ENCODE assay signal across 14 cellular contexts in the genomic region with DNA sequence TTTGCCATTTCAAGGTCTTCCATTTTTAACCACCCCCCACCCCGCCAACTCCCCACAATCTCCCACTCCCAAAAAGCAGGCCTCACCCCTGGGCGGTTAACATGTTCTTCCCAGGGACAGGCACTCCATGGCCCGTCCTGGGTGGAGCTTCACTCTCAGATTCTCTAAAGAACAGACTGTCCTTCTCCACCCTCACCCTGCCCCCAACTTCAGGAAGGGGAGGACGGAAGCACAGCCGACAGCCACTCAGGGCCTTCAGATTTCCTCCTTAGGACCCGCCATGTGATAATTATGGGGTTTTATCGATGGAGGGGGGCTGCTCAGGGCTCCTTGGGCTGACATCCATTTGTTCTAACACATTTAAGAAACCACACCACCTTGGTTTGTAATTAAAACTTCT.
DNase-seq lines count a peak whose midpoint lies in the region; ATAC-seq and TF ChIP-seq lines count a peak whose summit lies in the region.
"Had no signal": no experiment of that assay in that cellular context is flagged by ENCODE, and none has a peak within 500 bp of the region (broad histone marks: within the 10 kb centered on the region; RNA-seq: fewer than 3 reads in every experiment).

No MANE protein-coding gene starts in this region.

- H2AFZ ChIP-seq in GM23248 = no peak overlapping the region

- H3K4me2 ChIP-seq in GM23248 (ENCODE audit: unreplicated experiment) = peak overlapping the region; percentile 75

- H3K9me3 ChIP-seq in GM23248 (ENCODE audit: low read depth) (no peaks in the 10 kb centered on the region), right lobe of liver (no peaks in the 10 kb centered on the region), gastrocnemius medialis (no peaks in the 10 kb centered on the region)
- H3K9me3 ChIP-seq: MG63 had no signal

- H3K4me3 ChIP-seq in GM23248 = peak overlapping the region; percentile 57; the same call in 1 of the 2 replicates
- H3K4me3 ChIP-seq in coronary artery = peak overlapping the region; percentile 59
- no peak overlapping the region for H3K4me3 ChIP-seq in right lobe of liver
- H3K4me3 ChIP-seq in gastrocnemius medialis = peak overlapping the region; percentile 39 to 46 (median 42)
- H3K4me3 ChIP-seq: MG63 had no signal

- H3K4me1 ChIP-seq in GM23248 (ENCODE audit: insufficient read depth) (peaks cover 37% of the 10 kb centered on the region), right lobe of liver (peaks cover 0 to 34% (median 5%) of the 10 kb centered on the region in 4 donors), gastrocnemius medialis (peaks cover 77 to 84% of the 10 kb centered on the region in 2 donors)

- TF ChIP-seq CTCF in coronary artery (IDR thresholded peaks at IDR 0.05) (no peak), right lobe of liver (IDR thresholded peaks at IDR 0.05) (no peak), gastrocnemius medialis (IDR thresholded peaks at IDR 0.05 in 4 of 5, conservative IDR thresholded peaks at IDR 0.05 in 1 of 5) (no peak), GM10266 (IDR thresholded peaks at IDR 0.05; ENCODE audit: control insufficient read depth, insufficient read depth, low read depth, missing control alignments) (no peak)

- DNase-seq in GM23248 = peak; percentile 33
- peak; percentile 90 for DNase-seq in coronary artery (ENCODE audit: low spot score)
- DNase-seq in right lobe of liver = peak in 1 of 3 donors; percentile 45
- DNase-seq in gastrocnemius medialis = peak; percentile 91 to 93
- no peak for DNase-seq in stimulated activated CD4-positive, alpha-beta T cell treated with anti-CD3 and anti-CD28 coated beads, Interleukin-12 subunit alpha, Interleukin-12 subunit beta, amount 100 ng/mL, for 4 hours
- no peak for DNase-seq in GM10266 (ENCODE audit: extremely low spot score)
- no peak for DNase-seq in dedifferentiated amniotic fluid mesenchymal stem cell (ENCODE audit: extremely low spot score)
- DNase-seq in effector CD8-positive, alpha-beta T cell (lab: John Stamatoyannopoulos, UW) = no peak
- DNase-seq: DMS79 treated with DMSO at 0.1 percent for 48 hours; MG63; stimulated activated CD4-positive, alpha-beta T cell treated with anti-CD3 and anti-CD28 coated beads, Interleukin-2, amount 100 ng/mL, for 24 hours; stimulated activated naive CD8-positive, alpha-beta T cell treated with anti-CD3 and anti-CD28 coated beads, Interleukin-15, Interleukin-2, amounts not matched to agents 100 U/mL and 50 U/mL, for 24 hours had no signal

- intact Hi-C loops in right lobe of liver (cut with DNase I) (no loop called here), gastrocnemius medialis (cut with DNase I; ENCODE audit: low total_unique reads) (loop anchor here (5.0 kb wide), 1 partner anchor 154 kb away; no protein-coding TSS in a partner anchor)

- TF ChIP-seq POLR2A in right lobe of liver (IDR thresholded peaks at IDR 0.05) (no peak), gastrocnemius medialis (IDR thresholded peaks at IDR 0.05) (peak; percentile 39 to 51)

- peak overlapping the region; percentile 74 for H3K27ac ChIP-seq in GM23248
- peak overlapping the region; percentile 88 to 96 for H3K27ac ChIP-seq in coronary artery
- no peak overlapping the region for H3K27ac ChIP-seq in right lobe of liver
- H3K27ac ChIP-seq in gastrocnemius medialis = peak overlapping the region; percentile 89 to 99 (median 96)

- H3K36me3 ChIP-seq in GM23248 (ENCODE audit: low read depth) (no peaks in the 10 kb centered on the region), right lobe of liver (no peaks in the 10 kb centered on the region), gastrocnemius medialis (no peaks in the 10 kb centered on the region)
- H3K36me3 ChIP-seq: MG63 had no signal

- peaks cover 42% of the 10 kb centered on the region for H3F3A ChIP-seq in GM23248 (ENCODE audit: insufficient read depth)

- H3K27me3 ChIP-seq in GM23248 (replicated peaks; ENCODE audit: insufficient read depth) = no peaks in the 10 kb centered on the region
- H3K27me3 ChIP-seq in right lobe of liver = no peaks in the 10 kb centered on the region
- H3K27me3 ChIP-seq in gastrocnemius medialis = no peaks in the 10 kb centered on the region
- H3K27me3 ChIP-seq: MG63 had no signal

- no peaks in the 10 kb centered on the region for H3K9me2 ChIP-seq in GM23248 (ENCODE audit: insufficient read depth)

- in situ Hi-C loops in GM23248 (cut with MboI) = no loop called here
- in situ Hi-C loops in gastrocnemius medialis (cut with MboI; ENCODE audit: low sequenced_read_pairs in 4 of 4) = loop anchor here in 2 of 4 donors (5.0 kb wide), 1 partner anchor 66 kb away; no protein-coding TSS in a partner anchor

- peak; percentile 21 to 72 (median 46) for ATAC-seq in right lobe of liver
- ATAC-seq in gastrocnemius medialis = peak; percentile 32
- ATAC-seq: activated CD4-positive, CD25-positive, alpha-beta regulatory T cell treated with anti-CD3 and anti-CD28 coated beads, Interleukin-2, amount 50 U/mL, for 24 hours; SK-N-SH treated with all-trans-retinoic acid at 6 μM for 48 hours; stimulated activated naive CD8-positive, alpha-beta T cell treated with anti-CD3 and anti-CD28 coated beads, Interleukin-15, Interleukin-2, amounts not matched to agents 100 U/mL and 50 U/mL, for 24 hours had no signal

- H3K79me2 ChIP-seq in GM23248 (ENCODE audit: insufficient read depth) = peaks cover 86% of the 10 kb centered on the region

- peak overlapping the region; percentile 64 for H3K9ac ChIP-seq in GM23248

- H4K20me1 ChIP-seq in GM23248 (ENCODE audit: insufficient read depth) = no peaks in the 10 kb centered on the region

- WGBS in GM23248 (ENCODE audit: low coverage in 1 of 2, low lambda C conversion rate in 2 of 2, missing lambda C conversion rate in 2 of 2), 2 experiments = 13 to 25% methylated on average over 7 of the region's 7 CpGs
- 64% methylated on average over 3 of the region's 7 CpGs for WGBS in right lobe of liver (ENCODE audit: insufficient coverage, low coverage, low lambda C conversion rate, missing lambda C conversion rate)

Comparison
In these comparisons a context has a peak if more than half of its experiments do, and no peak if none do; other contexts are left out.
1. DNase-seq: peak in GM23248 (single experiment), coronary artery (single experiment) and gastrocnemius medialis (2 of 2); none in stimulated activated CD4-positive, alpha-beta T cell treated with anti-CD3 and anti-CD28 coated beads, Interleukin-12 subunit alpha, Interleukin-12 subunit beta, amount 100 ng/mL, for 4 hours (single experiment), GM10266 (single experiment), dedifferentiated amniotic fluid mesenchymal stem cell (single experiment) and effector CD8-positive, alpha-beta T cell (single experiment).
2. H3K27ac ChIP-seq: peak in GM23248 (single experiment), coronary artery (2 of 2) and gastrocnemius medialis (4 of 4); none in right lobe of liver (0 of 3).
3. H3K4me3 ChIP-seq: peak in GM23248 (single experiment), coronary artery (single experiment) and gastrocnemius medialis (4 of 4); none in right lobe of liver (0 of 3).